8 cellular contexts compared by ENCODE assay signal in the genomic region with DNA sequence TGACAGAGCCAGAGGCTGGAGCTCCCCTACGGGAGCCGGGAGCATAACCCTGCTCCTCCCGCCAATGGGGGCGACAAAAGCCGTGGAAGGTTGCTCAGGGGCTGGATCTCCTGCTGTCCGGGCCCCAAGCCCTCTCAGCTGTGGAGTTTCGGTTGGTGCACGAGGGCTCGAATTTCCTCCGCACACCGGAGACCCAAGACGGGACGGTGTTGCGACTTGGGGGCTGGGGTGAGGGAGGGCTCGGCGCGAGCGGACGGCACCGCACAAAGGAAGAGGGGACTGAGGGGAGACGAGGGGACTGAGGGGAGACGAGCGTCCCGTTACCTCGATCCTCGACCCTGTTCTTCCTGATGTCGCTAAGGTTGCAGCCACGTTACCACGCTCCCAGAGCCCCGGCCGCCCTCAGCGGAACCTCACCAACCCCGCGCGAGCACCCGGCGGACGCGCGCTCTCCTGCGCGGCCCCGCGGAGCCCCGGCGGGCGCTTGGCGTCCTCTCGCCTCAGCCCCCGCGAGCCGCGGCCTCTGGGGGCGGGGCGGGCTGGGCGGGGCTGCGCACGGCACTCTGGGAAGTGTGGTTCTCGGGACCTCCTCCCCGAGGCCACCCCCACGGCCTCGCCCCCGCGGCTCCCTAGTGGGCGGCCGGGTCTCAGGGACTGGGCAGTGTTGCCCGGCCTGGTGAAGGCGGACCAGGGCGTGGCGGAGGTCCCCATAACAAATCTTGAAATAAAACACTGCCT. TPM values are rescaled to one million over a fixed set of nuclear protein-coding genes. Genes with fewer than 3 reads are reported as not detected.
DNase-seq lines count a peak whose midpoint lies in the region; ATAC-seq lines count a peak whose summit lies in the region.

TSS of gene KLHL8 (minus strand) at position 525 of the 738 bp plus-strand sequence. CDS start 25,079 bp downstream, outside the sequence.

- H3K9me3 Mint-ChIP-seq in CD4-positive, CD25-positive, alpha-beta regulatory T cell: no peaks in the 10 kb centered on the region

- peak within 1 kb of the TSS; percentile 91 to 94 (median 94) for H3K4me3 Mint-ChIP-seq in CD4-positive, CD25-positive, alpha-beta regulatory T cell

- peak within 1 kb of the TSS; percentile 94 for H3K4me3 ChIP-seq in CD4-positive, CD25-positive, alpha-beta regulatory T cell (ENCODE audit: low read depth, low read length)
- H3K4me3 ChIP-seq in ectodermal cell (ENCODE audit: insufficient read depth, low read depth, low read length): peak within 1 kb of the TSS; percentile 98

- H3K36me3 ChIP-seq in CD4-positive, CD25-positive, alpha-beta regulatory T cell (ENCODE audit: control insufficient read depth, insufficient read depth, low read length): no peaks in the 10 kb centered on the region
- H3K36me3 ChIP-seq in ectodermal cell (ENCODE audit: control insufficient read depth, insufficient read depth, low read length): no peaks in the 10 kb centered on the region

- peak within 1 kb of the TSS; percentile 81 for H3K27ac ChIP-seq in CD4-positive, CD25-positive, alpha-beta regulatory T cell (ENCODE audit: insufficient read depth, low read length, poor library complexity, severe bottlenecking)
- peak within 1 kb of the TSS; percentile 76 for H3K27ac ChIP-seq in ectodermal cell (ENCODE audit: insufficient read depth, low read depth, low read length, poor library complexity, severe bottlenecking)

- 0% methylated on average over 70 of the region's 70 CpGs for WGBS in ectodermal cell, 2 experiments

- peaks cover 8 to 24% (median 14%) of the 10 kb centered on the region in 4 donors for H3K4me1 Mint-ChIP-seq in CD4-positive, CD25-positive, alpha-beta regulatory T cell

- DNase-seq in CD4-positive, CD25-positive, alpha-beta regulatory T cell: peak; percentile 80 to 91 (median 89)
- DNase-seq in NCI-H774 (lab: John Stamatoyannopoulos, UW) (peak; percentile 72), lung microvascular endothelial cell (ENCODE audit: low read depth in 2 of 2) (peak; percentile 88)
- DNase-seq in activated CD8-positive, alpha-beta memory T cell treated with anti-CD3 and anti-CD28 coated beads for 1 hour (ENCODE audit: extremely low read depth in 1 of 2, low read depth in 1 of 2): peak; percentile 47 to 77
- DNase-seq in stimulated activated CD8-positive, alpha-beta memory T cell treated with anti-CD3 and anti-CD28 coated beads, Interleukin-12 subunit alpha, Interleukin-12 subunit beta, amount 100 ng/mL, for 1 hour (ENCODE audit: low read depth): peak; percentile 63

- no peaks in the 10 kb centered on the region for H3K27me3 ChIP-seq in CD4-positive, CD25-positive, alpha-beta regulatory T cell (ENCODE audit: control insufficient read depth, insufficient read depth, low read length)
- no peaks in the 10 kb centered on the region for H3K27me3 ChIP-seq in ectodermal cell (ENCODE audit: control insufficient read depth, insufficient read depth, low read length, poor library complexity, severe bottlenecking)

- H3K4me1 ChIP-seq in CD4-positive, CD25-positive, alpha-beta regulatory T cell (ENCODE audit: control insufficient read depth, insufficient read depth, low read length, poor library complexity, severe bottlenecking): peaks cover 17% of the 10 kb centered on the region
- H3K4me1 ChIP-seq in ectodermal cell (ENCODE audit: control insufficient read depth, insufficient read depth, low read length): no peaks in the 10 kb centered on the region

- no peaks in the 10 kb centered on the region for H3K9me3 ChIP-seq in CD4-positive, CD25-positive, alpha-beta regulatory T cell (ENCODE audit: control insufficient read depth in 2 of 2, low read length in 2 of 2)
- H3K9me3 ChIP-seq in ectodermal cell (ENCODE audit: control insufficient read depth, low read length): no peaks in the 10 kb centered on the region

- peak; percentile 92 to 93 for ATAC-seq in CD4-positive, CD25-positive, alpha-beta regulatory T cell (ENCODE audit: low read depth in 2 of 2)
- peak; percentile 86 for ATAC-seq in GM19351 (IDR thresholded peaks at IDR 0.05; ENCODE audit: unreplicated experiment)
- peak; percentile 83 for ATAC-seq in HG03520 (IDR thresholded peaks at IDR 0.05; ENCODE audit: unreplicated experiment)

- peak within 1 kb of the TSS; percentile 79 to 94 (median 89) for H3K27ac Mint-ChIP-seq in CD4-positive, CD25-positive, alpha-beta regulatory T cell

- H3K27me3 Mint-ChIP-seq in CD4-positive, CD25-positive, alpha-beta regulatory T cell: peaks cover 23% of the 10 kb centered on the region

- no peaks in the 10 kb centered on the region for H3K36me3 Mint-ChIP-seq in CD4-positive, CD25-positive, alpha-beta regulatory T cell

RNA-seq across cellular contexts. Expression of gene KLHL8, which starts in this region (rescaled TPM):
- 5.7 TPM for total RNA-seq in CD4-positive, CD25-positive, alpha-beta regulatory T cell
- 10 to 100 TPM in 2 of 4 donors, 1 to 10 TPM in 2; 6.0 to 11.1 (median 9.9) TPM for polyA plus RNA-seq in CD4-positive, CD25-positive, alpha-beta regulatory T cell
- polyA plus RNA-seq in ectodermal cell (2013, experiment 1 of 4): 9.4 TPM
- 11.2 TPM for polyA plus RNA-seq in ectodermal cell (2013, experiment 2 of 4)
- polyA plus RNA-seq in ectodermal cell (2013, experiment 3 of 4): 8.8 TPM
- 9.8 TPM for polyA plus RNA-seq in ectodermal cell (2013, experiment 4 of 4)
- total RNA-seq in lung microvascular endothelial cell: 6.3 and 7.9 TPM in 2 replicates

Comparison
In these comparisons a context has a peak if more than half of its experiments do, and no peak if none do; other contexts are left out.
1. Peak in every context shown above with its lines: DNase-seq, ATAC-seq, H3K4me3 ChIP-seq and H3K27ac ChIP-seq.